ENCODE assay signal across 8 cellular contexts in the genomic region with DNA sequence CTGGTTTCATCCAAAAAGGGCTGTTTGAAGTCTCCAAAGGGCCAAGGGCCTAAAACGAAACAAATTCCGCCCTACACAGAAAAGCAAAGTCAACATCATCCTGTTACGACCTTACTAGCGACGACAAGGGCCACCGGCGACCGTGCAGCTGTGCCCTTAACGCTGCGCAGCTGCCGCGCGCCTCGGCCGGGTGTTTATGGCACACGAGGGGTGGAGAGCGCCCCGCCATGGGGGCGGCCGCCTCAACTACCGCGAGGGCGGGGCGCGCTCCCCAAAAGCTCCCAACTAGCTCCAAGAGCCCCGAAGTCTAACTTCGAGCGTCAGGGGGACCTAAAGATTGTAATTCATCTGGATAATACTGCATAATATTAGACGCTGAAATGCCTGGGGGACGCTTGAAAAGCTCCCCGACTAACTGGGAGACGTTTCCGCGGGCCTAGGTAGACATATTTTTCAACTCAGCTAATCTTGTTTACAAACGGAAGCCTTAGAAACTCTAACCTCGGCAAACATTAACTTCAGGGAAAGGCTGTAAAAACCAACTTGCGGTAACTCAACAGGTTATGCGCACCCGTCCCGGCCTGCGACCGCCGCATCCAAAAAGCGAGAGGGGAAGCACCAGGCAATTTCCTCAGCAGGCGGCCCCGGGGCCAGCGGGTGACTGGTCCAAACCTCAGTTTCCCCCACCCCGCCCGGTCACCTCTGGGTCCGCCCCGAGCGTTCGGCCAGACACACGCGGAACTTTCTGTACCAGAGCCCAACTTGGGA. TPM values are rescaled to one million over a fixed set of nuclear protein-coding genes. Genes with fewer than 3 reads are reported as not detected.
DNase-seq lines count a peak whose midpoint lies in the region; ATAC-seq and TF ChIP-seq lines count a peak whose summit lies in the region.

No MANE protein-coding gene starts in this region.

- H3K9ac ChIP-seq in OCI-LY3 (ENCODE audit: low read length) (peak overlapping the region; percentile 85), neural cell (ENCODE audit: low read length) (peak overlapping the region; percentile 64), stomach smooth muscle (ENCODE audit: low read length in 2 of 2) (peak overlapping the region; percentile 30 to 78)

- no peak for TF ChIP-seq EP300 in neural cell (conservative IDR thresholded peaks at IDR 0.05; ENCODE audit: poor library complexity, severe bottlenecking)

- H3K27ac Mint-ChIP-seq in activated T-cell treated with anti-CD3 and anti-CD28 coated beads, Interleukin-2, amount 50 U/mL, for 72 hours = peak overlapping the region; percentile 92

- peaks cover 54% of the 10 kb centered on the region for H3K79me2 ChIP-seq in OCI-LY3 (ENCODE audit: low read length)
- H3K79me2 ChIP-seq in neural cell (replicated peaks; ENCODE audit: insufficient read depth, low read length) = peaks cover 31% of the 10 kb centered on the region

- H3K36me3 Mint-ChIP-seq in activated T-cell treated with anti-CD3 and anti-CD28 coated beads, Interleukin-2, amount 50 U/mL, for 72 hours (ENCODE audit: insufficient read depth in 2 of 2) = peaks cover 13 to 26% of the 10 kb centered on the region in 2 donors

- TF ChIP-seq CTCF in OCI-LY3 (IDR thresholded peaks at IDR 0.05; ENCODE audit: low read depth, low read length) (peak; percentile 41), neural cell (IDR thresholded peaks at IDR 0.05; ENCODE audit: poor library complexity, severe bottlenecking) (peak; percentile 14)

- H3K4me1 ChIP-seq in OCI-LY3 (ENCODE audit: low read length) (peaks cover 46% of the 10 kb centered on the region), stomach smooth muscle (ENCODE audit: control insufficient read depth, insufficient read depth, low read length) (peaks cover 9% of the 10 kb centered on the region)

- peak overlapping the region; percentile 95 to 97 for H3K4me3 Mint-ChIP-seq in activated T-cell treated with anti-CD3 and anti-CD28 coated beads, Interleukin-2, amount 50 U/mL, for 72 hours

- H3K4me1 Mint-ChIP-seq in activated T-cell treated with anti-CD3 and anti-CD28 coated beads, Interleukin-2, amount 50 U/mL, for 72 hours (ENCODE audit: low read depth) = peaks cover 75% of the 10 kb centered on the region

- H3K27me3 ChIP-seq in OCI-LY3 (ENCODE audit: low read depth, low read length) (0 out of 2 replicates have a peak, but pooled peaks cover 4% of the 10 kb centered on the region), neural cell (ENCODE audit: insufficient read depth, low read depth, low read length) (peaks cover 8% of the 10 kb centered on the region), stomach smooth muscle (ENCODE audit: control insufficient read depth in 1 of 2, insufficient read depth in 2 of 2, low read length in 2 of 2) (no peaks in the 10 kb centered on the region)

- H3K9me3 Mint-ChIP-seq in activated T-cell treated with anti-CD3 and anti-CD28 coated beads, Interleukin-2, amount 50 U/mL, for 72 hours = no peaks in the 10 kb centered on the region

- H3F3A ChIP-seq in neural cell (ENCODE audit: insufficient read depth, low read length, poor library complexity, severe bottlenecking) = no peaks in the 10 kb centered on the region

- peak overlapping the region; percentile 95 for H3K4me2 ChIP-seq in OCI-LY3 (ENCODE audit: low read length)
- H3K4me2 ChIP-seq in neural cell (ENCODE audit: low read length) = peak overlapping the region; percentile 53

- H3K27ac ChIP-seq in OCI-LY3 (ENCODE audit: low read length) (peak overlapping the region; percentile 65), neural cell (ENCODE audit: low read length) (no peak overlapping the region), stomach smooth muscle (ENCODE audit: low read length) (peak overlapping the region; percentile 80)

- peak overlapping the region; percentile 42; the same call in 1 of the 2 replicates for H2AFZ ChIP-seq in OCI-LY3 (ENCODE audit: low read depth, low read length)
- peak overlapping the region; percentile 52 for H2AFZ ChIP-seq in neural cell (ENCODE audit: low read depth, low read length)

- DNase-seq in CMK (ENCODE audit: low read depth) (peak; percentile 60), fibroblast of peridontal ligament (ENCODE audit: extremely low read depth) (peak; percentile 50)
- DNase-seq in activated T-cell treated with anti-CD3 and anti-CD28 coated beads, Interleukin-2, amount 50 U/mL, for 72 hours = peak; percentile 85

- H3K4me3 ChIP-seq in OCI-LY3 (ENCODE audit: low read length) (peak overlapping the region; percentile 89), neural cell (ENCODE audit: low read length) (peak overlapping the region; percentile 90), stomach smooth muscle (ENCODE audit: low read length in 2 of 2) (peak overlapping the region; percentile 74 to 81)

- no peaks in the 10 kb centered on the region for H3K9me2 ChIP-seq in neural cell (ENCODE audit: insufficient read depth, low read length)

- no peaks in the 10 kb centered on the region for H3K9me3 ChIP-seq in OCI-LY3 (ENCODE audit: insufficient read depth, low read length)
- no peaks in the 10 kb centered on the region for H3K9me3 ChIP-seq in neural cell (ENCODE audit: low read length)
- no peaks in the 10 kb centered on the region for H3K9me3 ChIP-seq in stomach smooth muscle (ENCODE audit: control insufficient read depth in 2 of 2, low read length in 2 of 2)

- no peak for TF ChIP-seq RAD21 in neural cell (conservative IDR thresholded peaks at IDR 0.05)

- H4K20me1 ChIP-seq in OCI-LY3 (ENCODE audit: insufficient read depth, low read length) = peaks cover 47% of the 10 kb centered on the region
- H4K20me1 ChIP-seq in neural cell (ENCODE audit: insufficient read depth) = no peaks in the 10 kb centered on the region

- H3K27me3 Mint-ChIP-seq in activated T-cell treated with anti-CD3 and anti-CD28 coated beads, Interleukin-2, amount 50 U/mL, for 72 hours (ENCODE audit: low read depth) = no peaks in the 10 kb centered on the region

- ATAC-seq in GM19397 (IDR thresholded peaks at IDR 0.05; ENCODE audit: unreplicated experiment) (peak; percentile 56), HG03565 (IDR thresholded peaks at IDR 0.05; ENCODE audit: unreplicated experiment) (peak; percentile 55)
- peak; percentile 68 to 72 for ATAC-seq in activated T-cell treated with anti-CD3 and anti-CD28 coated beads, Interleukin-2, amount 50 U/mL, for 72 hours (replicated peaks in 1 of 2)

- H3K36me3 ChIP-seq in OCI-LY3 (replicated peaks; ENCODE audit: low read depth, low read length) (peaks cover 15% of the 10 kb centered on the region), neural cell (ENCODE audit: insufficient read depth, low read length) (no peaks in the 10 kb centered on the region), stomach smooth muscle (ENCODE audit: control insufficient read depth in 2 of 2, insufficient read depth in 2 of 2, low read length in 2 of 2) (no peaks in the 10 kb centered on the region)

TF ChIP-seq in neural cell, 6 proteins besides CTCF, POLR2A, EP300 and RAD21:
- no peak for TF ChIP-seq EZH2 (IDR thresholded peaks at IDR 0.05; ENCODE audit: borderline replicate concordance, insufficient read depth, low read length, poor library complexity, severe bottlenecking)

RNA-seq across cellular contexts. Expression of gene TMEM123, which starts 0.7 kb away (rescaled TPM):
- 100 to 1,000 TPM; 279 to 347 TPM for total RNA-seq in activated T-cell treated with anti-CD3 and anti-CD28 coated beads, Interleukin-2, amount 50 U/mL, for 72 hours
- polyA plus RNA-seq in neural cell = 6.5 and 7.7 TPM in 2 replicates
- 9.3 and 10.2 TPM in 2 replicates for polyA minus RNA-seq in neural cell
